In the genomic region with DNA sequence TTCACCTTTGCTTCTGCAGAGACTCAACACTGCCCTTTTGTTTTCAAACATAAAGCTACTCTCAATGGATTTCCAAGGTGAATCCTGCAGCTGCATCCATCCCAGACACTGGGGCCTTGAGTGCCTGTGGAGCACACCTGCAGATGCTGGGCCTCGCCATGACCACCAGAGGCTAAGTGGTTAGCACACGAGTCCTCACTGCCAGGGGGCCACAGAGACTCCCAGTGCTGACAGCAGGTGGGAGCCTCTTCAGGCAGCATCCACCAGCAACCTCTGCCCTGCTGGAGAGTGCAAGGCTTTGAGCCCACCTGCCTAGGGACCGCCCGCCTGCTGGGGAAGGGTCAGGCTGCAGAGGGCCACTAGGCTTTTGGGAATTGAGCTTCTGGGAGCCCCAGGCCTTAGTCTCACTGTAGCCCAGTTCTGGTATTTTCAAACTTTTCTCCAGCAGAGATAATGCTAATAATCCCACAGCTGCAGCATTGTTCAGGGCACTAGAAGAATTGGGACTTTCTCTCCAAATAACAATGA, we compare ENCODE assay signal across 1 cellular context.
TF ChIP-seq lines count a peak whose summit lies in the region.

No MANE protein-coding gene starts in this region.

TF ChIP-seq in WTC11, 78 proteins besides CTCF, POLR2A, EP300 and RAD21 (continued from another document):
- TF ChIP-seq, protein P1, sequence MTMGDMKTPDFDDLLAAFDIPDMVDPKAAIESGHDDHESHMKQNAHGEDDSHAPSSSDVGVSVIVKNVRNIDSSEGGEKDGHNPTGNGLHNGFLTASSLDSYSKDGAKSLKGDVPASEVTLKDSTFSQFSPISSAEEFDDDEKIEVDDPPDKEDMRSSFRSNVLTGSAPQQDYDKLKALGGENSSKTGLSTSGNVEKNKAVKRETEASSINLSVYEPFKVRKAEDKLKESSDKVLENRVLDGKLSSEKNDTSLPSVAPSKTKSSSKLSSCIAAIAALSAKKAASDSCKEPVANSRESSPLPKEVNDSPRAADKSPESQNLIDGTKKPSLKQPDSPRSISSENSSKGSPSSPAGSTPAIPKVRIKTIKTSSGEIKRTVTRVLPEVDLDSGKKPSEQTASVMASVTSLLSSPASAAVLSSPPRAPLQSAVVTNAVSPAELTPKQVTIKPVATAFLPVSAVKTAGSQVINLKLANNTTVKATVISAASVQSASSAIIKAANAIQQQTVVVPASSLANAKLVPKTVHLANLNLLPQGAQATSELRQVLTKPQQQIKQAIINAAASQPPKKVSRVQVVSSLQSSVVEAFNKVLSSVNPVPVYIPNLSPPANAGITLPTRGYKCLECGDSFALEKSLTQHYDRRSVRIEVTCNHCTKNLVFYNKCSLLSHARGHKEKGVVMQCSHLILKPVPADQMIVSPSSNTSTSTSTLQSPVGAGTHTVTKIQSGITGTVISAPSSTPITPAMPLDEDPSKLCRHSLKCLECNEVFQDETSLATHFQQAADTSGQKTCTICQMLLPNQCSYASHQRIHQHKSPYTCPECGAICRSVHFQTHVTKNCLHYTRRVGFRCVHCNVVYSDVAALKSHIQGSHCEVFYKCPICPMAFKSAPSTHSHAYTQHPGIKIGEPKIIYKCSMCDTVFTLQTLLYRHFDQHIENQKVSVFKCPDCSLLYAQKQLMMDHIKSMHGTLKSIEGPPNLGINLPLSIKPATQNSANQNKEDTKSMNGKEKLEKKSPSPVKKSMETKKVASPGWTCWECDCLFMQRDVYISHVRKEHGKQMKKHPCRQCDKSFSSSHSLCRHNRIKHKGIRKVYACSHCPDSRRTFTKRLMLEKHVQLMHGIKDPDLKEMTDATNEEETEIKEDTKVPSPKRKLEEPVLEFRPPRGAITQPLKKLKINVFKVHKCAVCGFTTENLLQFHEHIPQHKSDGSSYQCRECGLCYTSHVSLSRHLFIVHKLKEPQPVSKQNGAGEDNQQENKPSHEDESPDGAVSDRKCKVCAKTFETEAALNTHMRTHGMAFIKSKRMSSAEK (CRISPR knock-in tag; IDR thresholded peaks at IDR 0.05; ENCODE audit: borderline replicate concordance) = no peak
- TF ChIP-seq JUN (CRISPR knock-in tag; IDR thresholded peaks at IDR 0.05) (no peak), GTF2I (CRISPR knock-in tag; conservative IDR thresholded peaks at IDR 0.05) (0 out of 2 replicates have a peak, but pooled peaks have one; percentile 31), CBFB (CRISPR knock-in tag; IDR thresholded peaks at IDR 0.05; ENCODE audit: low read depth) (no peak), ETV6 (CRISPR knock-in tag; IDR thresholded peaks at IDR 0.05) (no peak), TP53 (CRISPR knock-in tag; IDR thresholded peaks at IDR 0.05) (no peak), ZNF121 (CRISPR knock-in tag; IDR thresholded peaks at IDR 0.05) (peak; percentile 74), RORB (CRISPR knock-in tag; IDR thresholded peaks at IDR 0.05) (no peak)
